In genomic region chr17:27218719-27219488, GRCh38 we compare ENCODE assay signal across 11 cellular contexts.
DNase-seq lines count a peak whose midpoint lies in the region; ATAC-seq, FAIRE-seq and TF ChIP-seq lines count a peak whose summit lies in the region.
"Had no signal": no experiment of that assay in that cellular context is flagged by ENCODE, and none has a peak within 500 bp of the region (broad histone marks: within the 10 kb centered on the region; RNA-seq: fewer than 3 reads in every experiment).

No MANE protein-coding gene starts in this region.

- H3K4me1 Mint-ChIP-seq in activated CD4-positive, alpha-beta memory T cell treated with anti-CD3 and anti-CD28 coated beads for 36 hours (ENCODE audit: low read depth): peaks cover 14% of the 10 kb centered on the region

- no peak overlapping the region for H3K4me3 Mint-ChIP-seq in activated CD4-positive, alpha-beta memory T cell treated with anti-CD3 and anti-CD28 coated beads for 36 hours

- no peak for TF ChIP-seq CTCF in A673 (conservative IDR thresholded peaks at IDR 0.05; ENCODE audit: low read depth, low read length)

- POLR2A ChIA-PET in activated CD4-positive, alpha-beta memory T cell treated with anti-CD3 and anti-CD28 coated beads for 36 hours (lab: Charles Lee): interaction anchor here (0.8 to 0.9 kb wide), 3 partner anchors 13 to 76 kb away, joined by 3 read pairs; no protein-coding TSS in a partner anchor
- POLR2A ChIA-PET in A673 (lab: Charles Lee; ENCODE audit: low non-redundant PET): no interaction called here

- peaks cover 6% of the 10 kb centered on the region for H3K9me3 Mint-ChIP-seq in activated CD4-positive, alpha-beta memory T cell treated with anti-CD3 and anti-CD28 coated beads for 36 hours

- peak; percentile 88 for FAIRE-seq in GM18507 (lab: Jason Lieb, UNC)

- no peaks in the 10 kb centered on the region for H3K27me3 ChIP-seq in A673 (replicated peaks; ENCODE audit: insufficient read depth, low read depth, low read length, poor library complexity)
- no peaks in the 10 kb centered on the region for H3K27me3 ChIP-seq in effector memory CD4-positive, alpha-beta T cell (replicated peaks; ENCODE audit: control insufficient read depth, insufficient read depth, low read length, poor library complexity, severe bottlenecking)
- H3K27me3 ChIP-seq: brain microvascular endothelial cell, hepatocyte had no signal

- CTCF ChIA-PET in activated CD4-positive, alpha-beta memory T cell treated with anti-CD3 and anti-CD28 coated beads for 36 hours (lab: Charles Lee): interaction anchor here (1.0 to 2.2 kb wide), 6 partner anchors 12 to 381 kb away, joined by 3 to 11 read pairs (median 6); no protein-coding TSS in a partner anchor
- CTCF ChIA-PET in A673 (lab: Charles Lee): interaction anchor here (0.7 kb wide), 1 partner anchor 18 kb away, joined by 3 read pairs; no protein-coding TSS in a partner anchor

- H3K4me3 ChIP-seq in A673 (ENCODE audit: low read depth, low read length, poor library complexity, severe bottlenecking): no peak overlapping the region
- H3K4me3 ChIP-seq in effector memory CD4-positive, alpha-beta T cell (ENCODE audit: insufficient read depth, low read depth, low read length, poor library complexity, severe bottlenecking): no peak overlapping the region
- H3K4me3 ChIP-seq: hepatocyte had no signal

- BruUV-seq in A673 (replicated peaks; lab: Mats Ljungman, UMichigan): no TSS peak

- no peaks in the 10 kb centered on the region for H3K36me3 ChIP-seq in A673 (ENCODE audit: insufficient read depth, low read length, poor library complexity, severe bottlenecking)
- no peaks in the 10 kb centered on the region for H3K36me3 ChIP-seq in effector memory CD4-positive, alpha-beta T cell (ENCODE audit: control insufficient read depth, insufficient read depth, low read length)
- H3K36me3 ChIP-seq: brain microvascular endothelial cell had no signal

- H3K4me1 ChIP-seq in A673 (ENCODE audit: insufficient read depth, low read length, poor library complexity, severe bottlenecking): no peaks in the 10 kb centered on the region
- no peaks in the 10 kb centered on the region for H3K4me1 ChIP-seq in effector memory CD4-positive, alpha-beta T cell (ENCODE audit: control insufficient read depth, insufficient read depth, low read length, poor library complexity, severe bottlenecking)

- ATAC-seq in GM19452 (IDR thresholded peaks at IDR 0.05; ENCODE audit: unreplicated experiment) (peak; percentile 54), HG03095 (IDR thresholded peaks at IDR 0.05; ENCODE audit: unreplicated experiment) (peak; percentile 79)

- intact Hi-C loops in activated CD4-positive, alpha-beta memory T cell treated with anti-CD3 and anti-CD28 coated beads for 36 hours (cut with micrococcal nuclease): loop anchor here (10.0 kb wide), 1 partner anchor 534 kb away; no protein-coding TSS in a partner anchor
- intact Hi-C loops in A673 (cut with micrococcal nuclease; ENCODE audit: unreplicated experiment): no loop called here

- no peaks in the 10 kb centered on the region for H3K36me3 Mint-ChIP-seq in activated CD4-positive, alpha-beta memory T cell treated with anti-CD3 and anti-CD28 coated beads for 36 hours

- no peak overlapping the region for H3K27ac ChIP-seq in A673 (ENCODE audit: low read depth, low read length, poor library complexity, severe bottlenecking)
- H3K27ac ChIP-seq in effector memory CD4-positive, alpha-beta T cell (ENCODE audit: insufficient read depth, low read length, poor library complexity, severe bottlenecking): no peak overlapping the region
- H3K27ac ChIP-seq: brain microvascular endothelial cell, hepatocyte had no signal

- no peaks in the 10 kb centered on the region for H3K27me3 Mint-ChIP-seq in activated CD4-positive, alpha-beta memory T cell treated with anti-CD3 and anti-CD28 coated beads for 36 hours

- no peak overlapping the region for H3K27ac Mint-ChIP-seq in activated CD4-positive, alpha-beta memory T cell treated with anti-CD3 and anti-CD28 coated beads for 36 hours

- DNase-seq in GM18507 (ENCODE audit: extremely low spot score, insufficient read length, low read depth) (no peak), A673 (ENCODE audit: low spot score) (no peak), GM19238 (ENCODE audit: insufficient read length, low spot score) (no peak), NCI-H146 (lab: John Stamatoyannopoulos, UW) (no peak)
- peak; percentile 72 for DNase-seq in activated CD4-positive, alpha-beta memory T cell treated with anti-CD3 and anti-CD28 coated beads for 36 hours
- no peak for DNase-seq in effector memory CD4-positive, alpha-beta T cell
- DNase-seq: brain microvascular endothelial cell, nucleus accumbens had no signal

- no peaks in the 10 kb centered on the region for H3K9me3 ChIP-seq in A673 (ENCODE audit: low read depth, low read length, poor library complexity, severe bottlenecking)
- H3K9me3 ChIP-seq in effector memory CD4-positive, alpha-beta T cell (ENCODE audit: control insufficient read depth, low read length): no peaks in the 10 kb centered on the region
